16 cellular contexts compared by ENCODE assay signal in genomic region chr20:47981242-47981641, GRCh38.
A peak's percentile ranks its signal among the peaks of the same experiment; 100 is the strongest.
DNase-seq lines count a peak whose midpoint lies in the region; ATAC-seq and TF ChIP-seq lines count a peak whose summit lies in the region.
"Had no signal": no experiment of that assay in that cellular context is flagged by ENCODE, and none has a peak within 500 bp of the region (broad histone marks: within the 10 kb centered on the region; RNA-seq: fewer than 3 reads in every experiment).

No MANE protein-coding gene starts in this region.

- no peak overlapping the region for H3K4me3 ChIP-seq in right atrium auricular region
- H3K4me3 ChIP-seq in endodermal cell (ENCODE audit: low read length) = no peak overlapping the region

- H3K27me3 ChIP-seq in right atrium auricular region = no peaks in the 10 kb centered on the region
- H3K27me3 ChIP-seq in endodermal cell (ENCODE audit: control insufficient read depth, insufficient read depth, low read length, poor library complexity, severe bottlenecking) = no peaks in the 10 kb centered on the region

- H3K9me3 ChIP-seq in right atrium auricular region (no peaks in the 10 kb centered on the region), endodermal cell (ENCODE audit: control insufficient read depth, low read length) (peaks cover 5% of the 10 kb centered on the region)

- ATAC-seq in sciatic nerve (peak; percentile 51), GM19395 (IDR thresholded peaks at IDR 0.05; ENCODE audit: unreplicated experiment) (no peak)
- ATAC-seq: PC-3 had no signal

- DNase-seq in cardiac septum (ENCODE audit: low spot score) (peak; percentile 71), right atrium auricular region (ENCODE audit: low spot score) (no peak), NCI-H345 (lab: John Stamatoyannopoulos, UW) (peak; percentile 62), endodermal cell (peak; percentile 43), sciatic nerve (ENCODE audit: low spot score) (no peak), SW480 (ENCODE audit: low spot score) (no peak)
- DNase-seq: AML-193; CD4-positive, alpha-beta memory T cell; EL; Karpas-422; MM.1S; NCI-H1105; NCI-H1694 treated with DMSO at 0.1 percent for 48 hours; NCI-H526 treated with DMSO at 0.1 percent for 48 hours; PC-3 had no signal

- peaks cover 0 to 5% of the 10 kb centered on the region in 2 donors for H3K4me1 ChIP-seq in right atrium auricular region
- H3K4me1 ChIP-seq in endodermal cell (ENCODE audit: control insufficient read depth, insufficient read depth, low read length) = peaks cover 2% of the 10 kb centered on the region

- H3K36me3 ChIP-seq in right atrium auricular region = no peaks in the 10 kb centered on the region
- no peaks in the 10 kb centered on the region for H3K36me3 ChIP-seq in endodermal cell (ENCODE audit: control insufficient read depth, insufficient read depth, low read length)

- H3K4me3 Mint-ChIP-seq in endodermal cell = no peak overlapping the region
- H3K4me3 Mint-ChIP-seq: CD4-positive, alpha-beta memory T cell had no signal

- TF ChIP-seq CTCF in right atrium auricular region (IDR thresholded peaks at IDR 0.05) (no peak), endodermal cell (conservative IDR thresholded peaks at IDR 0.05) (no peak)

- H3K27me3 Mint-ChIP-seq in endodermal cell (ENCODE audit: insufficient read depth) = peaks cover 2% of the 10 kb centered on the region

- H3K4me1 Mint-ChIP-seq in endodermal cell = peaks cover 26% of the 10 kb centered on the region

- intact Hi-C loops in cardiac septum (cut with DNase I) = no loop called here
- intact Hi-C loops in sciatic nerve (cut with DNase I) = no loop called here

- no peak overlapping the region for H3K27ac Mint-ChIP-seq in endodermal cell
- H3K27ac Mint-ChIP-seq: CD4-positive, alpha-beta memory T cell had no signal

- no peaks in the 10 kb centered on the region for H3K36me3 Mint-ChIP-seq in endodermal cell (ENCODE audit: low read depth)
- H3K36me3 Mint-ChIP-seq: CD4-positive, alpha-beta memory T cell had no signal

- peaks cover 5% of the 10 kb centered on the region for H3K9me3 Mint-ChIP-seq in endodermal cell
- H3K9me3 Mint-ChIP-seq: CD4-positive, alpha-beta memory T cell had no signal

- H3K27ac ChIP-seq in right atrium auricular region (no peak overlapping the region), endodermal cell (ENCODE audit: low read depth, low read length) (peak overlapping the region; percentile 9)

- H3K9ac ChIP-seq in endodermal cell (ENCODE audit: extremely low read depth, low read length, poor library complexity, severe bottlenecking) = no peak overlapping the region

- 52 to 77% methylated on average over 3 to 5 of the region's 5 CpGs for WGBS in endodermal cell (ENCODE audit: insufficient coverage in 1 of 2, insufficient read length in 1 of 2), 2 experiments

Comparison
In these comparisons a context has a peak if more than half of its experiments do, and no peak if none do; other contexts are left out.
1. DNase-seq: peak in cardiac septum (single experiment), NCI-H345 (single experiment) and endodermal cell (single experiment); none in right atrium auricular region (single experiment), sciatic nerve (single experiment) and SW480 (single experiment).